21 cellular contexts compared by ENCODE assay signal in the genomic region with DNA sequence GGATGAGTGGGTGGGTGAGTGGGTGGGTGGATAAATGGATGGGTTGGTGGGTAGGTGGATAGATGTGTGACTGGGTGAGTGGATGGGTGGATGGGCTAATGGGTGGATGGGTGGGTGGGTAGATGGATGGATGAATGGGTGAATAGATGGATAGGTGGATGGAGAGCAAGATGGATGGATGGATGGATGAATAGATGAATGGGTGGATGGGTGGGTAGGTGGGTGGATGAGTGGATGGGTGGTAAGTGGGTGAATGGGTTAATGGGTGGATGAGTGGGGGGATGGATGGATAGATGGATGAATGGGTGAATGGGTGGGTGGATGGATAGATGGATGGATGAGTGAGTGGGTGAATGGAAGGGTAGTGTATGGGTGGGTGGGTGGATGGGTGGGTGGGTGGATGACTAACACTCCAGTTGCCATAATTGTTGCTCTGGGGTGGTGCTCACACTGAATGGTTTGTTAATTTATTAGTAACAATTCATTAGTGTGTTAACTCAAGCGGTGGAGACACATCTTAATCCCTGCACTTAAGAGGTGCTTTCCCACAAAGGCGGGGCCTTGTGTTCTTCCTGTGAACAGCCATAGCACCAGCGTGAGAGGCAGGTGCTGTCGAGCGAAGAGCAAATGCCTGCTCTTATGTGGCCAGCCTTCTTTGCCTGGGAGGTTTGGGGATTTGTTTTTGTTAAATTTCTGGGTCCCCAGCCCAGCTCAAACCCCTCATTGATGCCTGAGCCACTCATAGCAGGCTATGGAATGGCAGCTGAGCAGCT. TPM values are rescaled to one million over a fixed set of nuclear protein-coding genes. Genes with fewer than 3 reads are reported as not detected.
"Had no signal": no experiment of that assay in that cellular context is flagged by ENCODE, and none has a peak within 500 bp of the region (broad histone marks: within the 10 kb centered on the region; RNA-seq: fewer than 3 reads in every experiment).

No MANE protein-coding gene starts in this region.

- H3K4me3 Mint-ChIP-seq: activated B cell treated with CpG ODN at 0.5 μM for 24 hours; activated CD4-positive, alpha-beta T cell treated with anti-CD3 and anti-CD28 coated beads for 36 hours; activated naive CD8-positive, alpha-beta T cell treated with anti-CD3 and anti-CD28 coated beads for 36 hours; activated T-cell treated with anti-CD3 and anti-CD28 coated beads, Interleukin-2, amount 50 U/mL, for 4 hours; immature natural killer cell; natural killer cell treated with Interleukin-12 subunit alpha and Interleukin-12 subunit beta and Interleukin-15 and Interleukin-18, amount 100 ng/mL, for 72 hours; T-helper 17 cell had no signal

- H3K36me3 ChIP-seq: breast epithelium, colonic mucosa, left ventricle myocardium inferior, ovary, thoracic aorta, upper lobe of left lung had no signal

- DNase-seq: activated B cell treated with CpG ODN at 0.5 μM for 24 hours; activated CD4-positive, alpha-beta T cell treated with anti-CD3 and anti-CD28 coated beads for 36 hours; activated CD4-positive, alpha-beta T cell treated with anti-CD3 and anti-CD28 coated beads, Interleukin-2, amount 50 U/mL, for 4 hours; activated CD8-positive, alpha-beta memory T cell treated with anti-CD3 and anti-CD28 coated beads, Interleukin-2, amount 50 U/mL, for 48 hours; activated naive CD4-positive, alpha-beta T cell treated with Interleukin-2 at 50 U/mL for 16 hours; activated naive CD8-positive, alpha-beta T cell treated with anti-CD3 and anti-CD28 coated beads for 36 hours; activated T-cell treated with anti-CD3 and anti-CD28 coated beads, Interleukin-2, amount 50 U/mL, for 4 hours; colonic mucosa; dorsolateral prefrontal cortex; immature natural killer cell; left ventricle myocardium inferior; mammary epithelial cell; ovary; stimulated activated CD4-positive, alpha-beta T cell treated with anti-CD3 and anti-CD28 coated beads, Interleukin-2, amount 100 ng/mL, for 48 hours; stimulated activated CD8-positive, alpha-beta memory T cell treated with anti-CD3 and anti-CD28 coated beads, Interleukin-4, amount 100 ng/mL, for 48 hours; T-helper 17 cell; upper lobe of left lung had no signal

- H3K27me3 ChIP-seq: colonic mucosa, ovary had no signal

- H3K4me3 ChIP-seq: breast epithelium, colonic mucosa, dorsolateral prefrontal cortex, left ventricle myocardium inferior, ovary, thoracic aorta, upper lobe of left lung had no signal

- H3K27ac Mint-ChIP-seq: activated B cell treated with CpG ODN at 0.5 μM for 24 hours; activated CD4-positive, alpha-beta T cell treated with anti-CD3 and anti-CD28 coated beads for 36 hours; activated naive CD8-positive, alpha-beta T cell treated with anti-CD3 and anti-CD28 coated beads for 36 hours; immature natural killer cell; natural killer cell treated with Interleukin-12 subunit alpha and Interleukin-12 subunit beta and Interleukin-15 and Interleukin-18, amount 100 ng/mL, for 72 hours; T-helper 17 cell had no signal

- H3K27ac ChIP-seq: breast epithelium, colonic mucosa, dorsolateral prefrontal cortex, left ventricle myocardium inferior, ovary, thoracic aorta, upper lobe of left lung had no signal

- H3K4me1 Mint-ChIP-seq: activated B cell treated with CpG ODN at 0.5 μM for 24 hours; activated CD4-positive, alpha-beta T cell treated with anti-CD3 and anti-CD28 coated beads for 36 hours; activated naive CD8-positive, alpha-beta T cell treated with anti-CD3 and anti-CD28 coated beads for 36 hours; immature natural killer cell had no signal

- H3K4me1 ChIP-seq: breast epithelium, colonic mucosa, left ventricle myocardium inferior, upper lobe of left lung had no signal

- H3K36me3 Mint-ChIP-seq: activated naive CD8-positive, alpha-beta T cell treated with anti-CD3 and anti-CD28 coated beads for 36 hours; immature natural killer cell; natural killer cell treated with Interleukin-12 subunit alpha and Interleukin-12 subunit beta and Interleukin-15 and Interleukin-18, amount 100 ng/mL, for 72 hours had no signal

- H3K9me3 Mint-ChIP-seq: activated B cell treated with CpG ODN at 0.5 μM for 24 hours; activated naive CD8-positive, alpha-beta T cell treated with anti-CD3 and anti-CD28 coated beads for 36 hours; immature natural killer cell; natural killer cell treated with Interleukin-12 subunit alpha and Interleukin-12 subunit beta and Interleukin-15 and Interleukin-18, amount 100 ng/mL, for 72 hours had no signal

- ATAC-seq: activated CD4-positive, alpha-beta T cell treated with anti-CD3 and anti-CD28 coated beads for 36 hours; activated T-cell treated with anti-CD3 and anti-CD28 coated beads, Interleukin-2, amount 50 U/mL, for 4 hours; T-helper 17 cell had no signal

- H3K9me3 ChIP-seq: colonic mucosa, ovary, thoracic aorta, upper lobe of left lung had no signal

RNA-seq across cellular contexts. Expression of a gene that starts 4.9 kb away (rescaled TPM):
- total RNA-seq: activated B cell treated with CpG ODN at 0.5 μM for 24 hours; activated CD4-positive, alpha-beta T cell treated with anti-CD3 and anti-CD28 coated beads for 36 hours; activated CD8-positive, alpha-beta memory T cell treated with anti-CD3 and anti-CD28 coated beads for 36 hours; activated naive CD8-positive, alpha-beta T cell treated with anti-CD3 and anti-CD28 coated beads for 36 hours; activated T-cell treated with anti-CD3 and anti-CD28 coated beads, Interleukin-2, amount 50 U/mL, for 4 hours; natural killer cell treated with Interleukin-12 subunit alpha and Interleukin-12 subunit beta and Interleukin-15 and Interleukin-18, amount 100 ng/mL, for 72 hours; T-helper 17 cell had no signal
- polyA plus RNA-seq: immature natural killer cell had no signal
